8 cellular contexts compared by ENCODE assay signal in genomic region chr15:33851079-33851478, GRCh38.
"Had no signal": no experiment of that assay in that cellular context is flagged by ENCODE, and none has a peak within 500 bp of the region (broad histone marks: within the 10 kb centered on the region; RNA-seq: fewer than 3 reads in every experiment).

No MANE protein-coding gene starts in this region.

- H3K9ac ChIP-seq: KMS-11 had no signal

- H3K4me2 ChIP-seq: GM23338, KMS-11 had no signal

- FAIRE-seq: H1, H54, HTR-8/SVneo had no signal

- DNase-seq: H9, HCEC 1CT, KBM-7 had no signal

- H2AFZ ChIP-seq: GM23338 had no signal

- ATAC-seq: GM23338 had no signal

- H3K4me3 ChIP-seq: GM23338 had no signal

- H3K27ac ChIP-seq: KMS-11 had no signal
